In genomic region chr12:38456769-38457168, GRCh38 we compare ENCODE assay signal across 13 cellular contexts.
DNase-seq lines count a peak whose midpoint lies in the region; ATAC-seq, FAIRE-seq and TF ChIP-seq lines count a peak whose summit lies in the region.
"Had no signal": no experiment of that assay in that cellular context is flagged by ENCODE, and none has a peak within 500 bp of the region (broad histone marks: within the 10 kb centered on the region; RNA-seq: fewer than 3 reads in every experiment).

No MANE protein-coding gene starts in this region.

- H4K8ac ChIP-seq in trophoblast cell (ENCODE audit: low read depth, low read length): no peak overlapping the region

- H3K27ac Mint-ChIP-seq in GM23338: no peak overlapping the region

- H3K9me2 ChIP-seq in GM23338 (ENCODE audit: insufficient read depth): no peaks in the 10 kb centered on the region; the same call in 1 of the 2 replicates

- H3F3A ChIP-seq in GM23338 (replicated peaks; ENCODE audit: low read depth): no peaks in the 10 kb centered on the region

- ATAC-seq in GM23338 (no peak), HG03354 (IDR thresholded peaks at IDR 0.05; ENCODE audit: poor library complexity, severe bottlenecking, unreplicated experiment) (no peak)

- no peak overlapping the region for H3K4me3 Mint-ChIP-seq in GM23338
- H3K4me3 Mint-ChIP-seq: CD4-positive, CD25-positive, alpha-beta regulatory T cell had no signal

- H3K27me3 ChIP-seq in GM23338 (ENCODE audit: insufficient read depth): no peaks in the 10 kb centered on the region
- no peaks in the 10 kb centered on the region for H3K27me3 ChIP-seq in bronchial epithelial cell (ENCODE audit: control insufficient read depth, insufficient read depth, low read length)
- no peaks in the 10 kb centered on the region for H3K27me3 ChIP-seq in trophoblast cell (ENCODE audit: insufficient read depth, low read length)
- no peaks in the 10 kb centered on the region for H3K27me3 ChIP-seq in colonic mucosa
- H3K27me3 ChIP-seq: BLaER1 treated with 17β-estradiol and CSF1 and Interleukin-3, amounts not matched to agents 10 nM and 100 nM had no signal

- H4K12ac ChIP-seq in trophoblast cell (ENCODE audit: low read depth, low read length): no peak overlapping the region

- H3K9ac ChIP-seq in trophoblast cell (ENCODE audit: low read length) (no peak overlapping the region), colonic mucosa (ENCODE audit: low read depth in 2 of 2, low read length in 2 of 2) (no peak overlapping the region)
- H3K9ac ChIP-seq: BLaER1 treated with 17β-estradiol and CSF1 and Interleukin-3, amounts not matched to agents 10 nM and 100 nM had no signal

- DNase-seq in GM23338 (ENCODE audit: low spot score): no peak
- DNase-seq in NCI-H226: peak; percentile 47
- peak; percentile 59 for DNase-seq in bronchial epithelial cell (ENCODE audit: low read depth)
- peak; percentile 24 to 69 for DNase-seq in trophoblast cell
- no peak for DNase-seq in colonic mucosa
- no peak for DNase-seq in iPS-NIHi7 (ENCODE audit: extremely low spot score)
- DNase-seq: ACHN; CD4-positive, CD25-positive, alpha-beta regulatory T cell; DMS53; GF-D8; H7 had no signal

- H2AFZ ChIP-seq in GM23338 (0 out of 2 replicates have a peak overlapping the region, but pooled peaks have one; percentile 21), trophoblast cell (ENCODE audit: insufficient read depth, low read length, poor library complexity) (no peak overlapping the region)

- no peak overlapping the region for H2BK12ac ChIP-seq in trophoblast cell (ENCODE audit: low read length)

- H3K27ac ChIP-seq in GM23338 (ENCODE audit: low read depth) (no peak overlapping the region), trophoblast cell (ENCODE audit: low read depth, low read length) (no peak overlapping the region), colonic mucosa (no peak overlapping the region)
- H3K27ac ChIP-seq: BLaER1 treated with 17β-estradiol and CSF1 and Interleukin-3, amounts not matched to agents 10 nM and 100 nM had no signal

- H3K36me3 ChIP-seq in GM23338 (ENCODE audit: insufficient read depth) (no peaks in the 10 kb centered on the region), bronchial epithelial cell (ENCODE audit: control insufficient read depth, insufficient read depth, low read length) (no peaks in the 10 kb centered on the region), trophoblast cell (ENCODE audit: control insufficient read depth in 1 of 2, insufficient read depth in 2 of 2, low read length in 2 of 2) (no peaks in the 10 kb centered on the region), colonic mucosa (no peaks in the 10 kb centered on the region)
- H3K36me3 ChIP-seq: BLaER1 treated with 17β-estradiol and CSF1 and Interleukin-3, amounts not matched to agents 10 nM and 100 nM had no signal

- intact Hi-C loops in colonic mucosa (cut with DNase I): no loop called here

- no peak overlapping the region for H3K4ac ChIP-seq in trophoblast cell (ENCODE audit: low read depth, low read length)

- H3K79me1 ChIP-seq in trophoblast cell (ENCODE audit: low read length): no peaks in the 10 kb centered on the region

- no peaks in the 10 kb centered on the region for H3K36me3 Mint-ChIP-seq in GM23338 (ENCODE audit: low read depth)
- H3K36me3 Mint-ChIP-seq: CD4-positive, CD25-positive, alpha-beta regulatory T cell had no signal

- H3K4me1 Mint-ChIP-seq in GM23338: peaks cover 6% of the 10 kb centered on the region
- H3K4me1 Mint-ChIP-seq: CD4-positive, CD25-positive, alpha-beta regulatory T cell had no signal

- H3K4me1 ChIP-seq in GM23338 (ENCODE audit: insufficient read depth) (no peaks in the 10 kb centered on the region), trophoblast cell (ENCODE audit: control insufficient read depth in 1 of 2, insufficient read depth in 2 of 2, low read length in 2 of 2) (no peaks in the 10 kb centered on the region), colonic mucosa (no peaks in the 10 kb centered on the region)
- H3K4me1 ChIP-seq: BLaER1 treated with 17β-estradiol and CSF1 and Interleukin-3, amounts not matched to agents 10 nM and 100 nM had no signal

- no peak overlapping the region for H2BK120ac ChIP-seq in trophoblast cell (ENCODE audit: insufficient read depth, low read length, poor library complexity)

- no peak overlapping the region for H2BK5ac ChIP-seq in trophoblast cell (ENCODE audit: low read depth, low read length, poor library complexity)

- H4K91ac ChIP-seq in trophoblast cell (ENCODE audit: low read depth, low read length): no peak overlapping the region

- no peak for FAIRE-seq in bronchial epithelial cell (lab: Jason Lieb, UNC)

- H4K20me1 ChIP-seq in GM23338 (replicated peaks; ENCODE audit: insufficient read depth): no peaks in the 10 kb centered on the region
- H4K20me1 ChIP-seq: BLaER1 treated with 17β-estradiol and CSF1 and Interleukin-3, amounts not matched to agents 10 nM and 100 nM had no signal

- no peak overlapping the region for H3K14ac ChIP-seq in trophoblast cell (ENCODE audit: low read length)

- no peak overlapping the region for H2AK5ac ChIP-seq in trophoblast cell (ENCODE audit: low read length)

- H3K4me3 ChIP-seq in GM23338 (no peak overlapping the region), bronchial epithelial cell (ENCODE audit: low read depth, low read length) (no peak overlapping the region), trophoblast cell (ENCODE audit: low read depth, low read length) (no peak overlapping the region), colonic mucosa (no peak overlapping the region)
- H3K4me3 ChIP-seq: BLaER1 treated with 17β-estradiol and CSF1 and Interleukin-3, amounts not matched to agents 10 nM and 100 nM had no signal

- WGBS in trophoblast cell (ENCODE audit: extremely low coverage, insufficient coverage, insufficient read length): no CpG with 5 or more reads among the region's 2 CpGs

- H3K9me3 Mint-ChIP-seq in GM23338: no peaks in the 10 kb centered on the region; the same call in 2 of the 3 replicates

- no peak overlapping the region for H3K18ac ChIP-seq in trophoblast cell (ENCODE audit: low read length)

- no peaks in the 10 kb centered on the region for H3K27me3 Mint-ChIP-seq in GM23338 (ENCODE audit: insufficient read depth, low read depth, poor library complexity)
- H3K27me3 Mint-ChIP-seq: CD4-positive, CD25-positive, alpha-beta regulatory T cell had no signal

- no peaks in the 10 kb centered on the region for H3K9me3 ChIP-seq in trophoblast cell (ENCODE audit: insufficient read depth, low read depth, low read length)
- no peaks in the 10 kb centered on the region for H3K9me3 ChIP-seq in colonic mucosa
- H3K9me3 ChIP-seq: BLaER1 treated with 17β-estradiol and CSF1 and Interleukin-3, amounts not matched to agents 10 nM and 100 nM had no signal

- TF ChIP-seq CTCF in GM23338 (conservative IDR thresholded peaks at IDR 0.05; ENCODE audit: low read depth in 2 of 2) (no peak), bronchial epithelial cell (IDR thresholded peaks at IDR 0.05; ENCODE audit: insufficient read depth, low read length, severe bottlenecking) (no peak), colonic mucosa (IDR thresholded peaks at IDR 0.05) (no peak)

- H3K4me2 ChIP-seq in GM23338 (no peak overlapping the region), trophoblast cell (ENCODE audit: low read length) (no peak overlapping the region)
- H3K4me2 ChIP-seq: BLaER1 treated with 17β-estradiol and CSF1 and Interleukin-3, amounts not matched to agents 10 nM and 100 nM had no signal

- H3K79me2 ChIP-seq in GM23338 (replicated peaks; ENCODE audit: insufficient read depth) (no peaks in the 10 kb centered on the region), trophoblast cell (ENCODE audit: control insufficient read depth, insufficient read depth, low read length, poor library complexity) (no peaks in the 10 kb centered on the region)

- H3K23ac ChIP-seq in trophoblast cell (ENCODE audit: low read length): no peak overlapping the region

TF ChIP-seq in GM23338, 12 proteins besides CTCF, POLR2A, EP300 and RAD21 (continues in another document):
- no peak for TF ChIP-seq EZH2phosphoT487 (IDR thresholded peaks at IDR 0.05; ENCODE audit: unreplicated experiment)

Comparison
In these comparisons a context has a peak if more than half of its experiments do, and no peak if none do; other contexts are left out.
1. DNase-seq: peak in NCI-H226 (single experiment), bronchial epithelial cell (single experiment) and trophoblast cell (2 of 2); none in GM23338 (single experiment), colonic mucosa (single experiment) and iPS-NIHi7 (single experiment).